18 cellular contexts compared by ENCODE assay signal in the genomic region with DNA sequence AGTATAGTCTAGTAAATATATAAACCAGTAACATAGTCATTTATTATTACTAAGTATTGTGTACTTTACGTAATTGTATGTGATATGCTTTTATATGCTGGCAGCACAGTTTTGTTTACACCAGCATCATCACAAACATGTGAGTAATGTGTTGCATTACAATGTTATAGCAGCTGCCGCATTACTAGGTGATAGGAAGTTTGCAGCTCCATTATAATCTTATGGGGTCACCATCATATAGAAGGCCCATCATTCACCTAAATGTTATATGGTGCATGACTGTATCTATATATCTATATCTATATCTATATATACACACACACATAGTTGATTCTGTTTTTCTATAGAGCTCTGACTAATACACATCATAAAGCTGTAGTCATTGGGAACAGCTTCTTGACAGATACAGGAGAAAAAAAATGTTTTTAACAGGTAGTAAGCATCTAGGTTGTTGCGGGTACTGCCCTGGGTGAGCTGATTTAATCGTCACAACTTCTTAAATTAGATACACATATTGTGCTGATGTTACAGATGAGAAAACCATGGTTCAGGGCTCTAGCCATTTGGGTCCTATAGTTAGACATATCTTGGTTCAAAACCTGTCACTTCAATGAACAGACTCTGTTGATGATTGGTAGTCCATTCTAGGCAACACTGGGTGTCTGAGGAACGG.
"Had no signal": no experiment of that assay in that cellular context is flagged by ENCODE, and none has a peak within 500 bp of the region (broad histone marks: within the 10 kb centered on the region; RNA-seq: fewer than 3 reads in every experiment).

No MANE protein-coding gene starts in this region.

- ATAC-seq: activated CD8-positive, alpha-beta T cell treated with anti-CD3 and anti-CD28 coated beads for 36 hours; activated T-helper 17 cell treated with anti-CD3 and anti-CD28 coated beads, Interleukin-2, amount 50 U/mL, for 72 hours; gastrocnemius medialis; heart left ventricle; left ventricle myocardium superior; natural killer cell; right lobe of liver; stimulated activated memory B cell treated with anti-CD40 and anti-IgM and Interleukin-4, amounts not matched to agents 10 μg/mL and 1 μg/mL and 100 μg/mL, for 72 hours had no signal

- H3K9ac ChIP-seq: parathyroid adenoma had no signal

- H2AFZ ChIP-seq: parathyroid adenoma had no signal

- H3K36me3 ChIP-seq: gastrocnemius medialis, heart left ventricle, neutrophil, right lobe of liver, upper lobe of left lung had no signal

- H3K4me3 ChIP-seq: gastrocnemius medialis, heart left ventricle, right lobe of liver, testis, upper lobe of left lung had no signal

- DNase-seq: activated CD4-positive, alpha-beta T cell treated with anti-CD3 and anti-CD28 coated beads, Interleukin-2, amount 10 ng/mL, durations not matched to agents 24 days and 14 days; activated CD8-positive, alpha-beta T cell treated with anti-CD3 and anti-CD28 coated beads for 36 hours; activated naive CD4-positive, alpha-beta T cell treated with anti-CD3 and anti-CD28 coated beads for 36 hours; activated T-cell treated with anti-CD3 and anti-CD28 coated beads, Interleukin-2, amount 50 U/mL, for 1 hour; cerebellar nuclear complex; effector CD4-positive, alpha-beta T cell; gastrocnemius medialis; heart left ventricle; left ventricle myocardium superior; natural killer cell; right lobe of liver; stimulated activated CD4-positive, alpha-beta T cell treated with anti-CD3 and anti-CD28 coated beads, Interleukin-4, amount 100 ng/mL, for 4 hours; testis; upper lobe of left lung had no signal

- H3K9me3 ChIP-seq: gastrocnemius medialis, heart left ventricle, neutrophil, right lobe of liver, testis, upper lobe of left lung had no signal

- H3K27ac ChIP-seq: gastrocnemius medialis, heart left ventricle, neutrophil, parathyroid adenoma, right lobe of liver, testis, upper lobe of left lung had no signal

- H3K4me1 ChIP-seq: gastrocnemius medialis, heart left ventricle, parathyroid adenoma, right lobe of liver, testis, upper lobe of left lung had no signal

- H3K79me2 ChIP-seq: parathyroid adenoma had no signal

- H3K27me3 ChIP-seq: gastrocnemius medialis, heart left ventricle, neutrophil, right lobe of liver, testis, upper lobe of left lung had no signal
